Comparison of ENCODE assay signal across 17 cellular contexts in the genomic region with DNA sequence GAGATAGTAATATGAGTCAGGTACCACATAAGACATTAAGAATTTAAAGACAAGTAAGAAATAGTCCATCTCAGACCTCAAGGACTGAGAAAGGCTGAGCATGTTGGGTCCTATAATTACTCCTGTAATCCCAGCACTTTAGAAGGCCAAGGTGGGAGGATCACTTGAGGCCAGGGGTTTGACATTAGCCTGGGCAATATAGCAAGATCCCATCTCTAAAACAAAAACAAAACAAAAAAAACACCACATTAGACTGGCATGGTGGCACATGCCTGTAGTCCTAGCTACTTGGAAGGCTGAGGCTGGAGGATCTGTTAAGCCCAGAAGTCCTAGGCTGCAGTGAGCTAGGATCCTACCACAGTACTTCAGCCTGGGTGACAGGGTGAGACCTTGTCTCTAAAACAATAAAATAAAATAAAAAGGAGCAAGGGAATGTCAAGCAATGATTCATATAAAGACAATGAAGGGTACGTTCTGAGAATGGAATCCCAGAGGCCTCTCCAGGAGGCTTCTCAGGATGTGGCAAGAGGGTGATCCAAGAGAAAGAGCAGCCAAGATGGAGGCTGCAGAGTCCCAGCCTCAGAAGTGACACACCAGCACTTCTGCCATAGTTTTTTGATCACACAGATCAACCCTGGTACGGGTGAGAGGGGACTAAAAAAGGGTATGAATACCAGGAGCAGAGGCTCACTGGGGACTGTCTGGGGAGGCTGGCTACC.
DNase-seq lines count a peak whose midpoint lies in the region; TF ChIP-seq lines count a peak whose summit lies in the region.
"Had no signal": no experiment of that assay in that cellular context is flagged by ENCODE, and none has a peak within 500 bp of the region (broad histone marks: within the 10 kb centered on the region; RNA-seq: fewer than 3 reads in every experiment).

No MANE protein-coding gene starts in this region.

- in situ Hi-C loops in astrocyte of the spinal cord (cut with HindIII; ENCODE audit: low sequenced_read_pairs), result no loop called here
- in situ Hi-C loops in G401 (cut with HindIII; ENCODE audit: low sequenced_read_pairs), result no loop called here

- no peak for TF ChIP-seq CTCF in astrocyte of the spinal cord (IDR thresholded peaks at IDR 0.05; ENCODE audit: low read depth, low read length)

- H3K4me3 ChIP-seq in astrocyte of the spinal cord (ENCODE audit: low read depth, low read length), result no peak overlapping the region
- H3K4me3 ChIP-seq: psoas muscle had no signal

- intact Hi-C loops in posterior cingulate gyrus (cut with DNase I), result no loop called here

- peak; percentile 67 for DNase-seq in AG08395 (ENCODE audit: low spot score)
- peak; percentile 61 for DNase-seq in HS-5 (ENCODE audit: low read depth)
- peak; percentile 56 for DNase-seq in astrocyte of the spinal cord (ENCODE audit: low read depth, low spot score)
- DNase-seq in islet precursor cell, result peak; percentile 31
- no peak for DNase-seq in G401 (ENCODE audit: low spot score)
- DNase-seq in cerebellar nuclear complex (lab: John Stamatoyannopoulos, UW), result no peak
- DNase-seq in posterior cingulate gyrus, result no peak
- no peak for DNase-seq in D341Med (ENCODE audit: low spot score)
- DNase-seq: activated CD4-positive, alpha-beta T cell treated with anti-CD3 and anti-CD28 coated beads, Interleukin-2, amount 50 U/mL, for 48 hours; anterior cingulate cortex; DND-41; effector CD4-positive, alpha-beta T cell; glutamatergic neuron; kidney; NCI-H524; psoas muscle; RPMI8226 had no signal

Comparison
In these comparisons a context has a peak if more than half of its experiments do, and no peak if none do; other contexts are left out.
1. DNase-seq: peak in AG08395 (single experiment), HS-5 (single experiment), astrocyte of the spinal cord (single experiment) and islet precursor cell (single experiment); none in G401 (single experiment), cerebellar nuclear complex (0 of 2), posterior cingulate gyrus (0 of 10) and D341Med (single experiment).